21 cellular contexts compared by ENCODE assay signal in the genomic region with DNA sequence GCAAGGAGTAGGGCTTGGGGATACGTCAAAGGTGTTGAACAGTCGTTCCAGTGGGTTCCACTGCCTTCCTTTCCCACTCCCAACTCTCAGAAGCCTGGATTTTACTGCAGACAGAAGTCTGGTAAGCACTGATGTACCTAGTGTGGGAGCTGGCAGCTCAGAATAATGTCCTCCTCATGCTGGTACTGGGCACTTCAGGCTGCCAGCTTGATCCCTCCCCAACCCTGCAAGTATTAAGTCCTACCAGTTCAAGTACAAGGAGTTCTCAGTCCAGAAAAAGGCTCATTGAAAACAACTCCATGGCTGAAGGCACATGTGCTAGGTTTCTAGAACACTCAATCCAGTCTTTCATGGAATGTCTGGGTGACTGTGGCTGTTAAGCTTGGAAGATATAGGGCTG.
A peak's percentile ranks its signal among the peaks of the same experiment; 100 is the strongest.
DNase-seq lines count a peak whose midpoint lies in the region; TF ChIP-seq lines count a peak whose summit lies in the region.
"Had no signal": no experiment of that assay in that cellular context is flagged by ENCODE, and none has a peak within 500 bp of the region (broad histone marks: within the 10 kb centered on the region; RNA-seq: fewer than 3 reads in every experiment).

No MANE protein-coding gene starts in this region.

- in situ Hi-C loops in KBM-7 (cut with MboI; ENCODE audit: low pct_unique_long_range_greater_than_20kb, low sequenced_read_pairs): no loop called here

- intact Hi-C loops in ascending aorta (cut with DNase I) (no loop called here), esophagus muscularis mucosa (cut with DNase I) (no loop called here), tibial artery (cut with DNase I; ENCODE audit: low total_unique reads) (loop anchor here (5.0 kb wide), 1 partner anchor 1303 kb away; no protein-coding TSS in a partner anchor)

- no peak for TF ChIP-seq EP300 in esophagus muscularis mucosa (IDR thresholded peaks at IDR 0.05)

- H3K9me3 ChIP-seq in ascending aorta: no peaks in the 10 kb centered on the region
- H3K9me3 ChIP-seq in esophagus muscularis mucosa: no peaks in the 10 kb centered on the region
- H3K9me3 ChIP-seq in neutrophil: no peaks in the 10 kb centered on the region
- H3K9me3 ChIP-seq in tibial artery: no peaks in the 10 kb centered on the region
- H3K9me3 ChIP-seq in right atrium auricular region: no peaks in the 10 kb centered on the region
- H3K9me3 ChIP-seq: BE2C, BLaER1 had no signal

- WGBS in esophagus muscularis mucosa: 97% methylated on average over 2 of the region's 2 CpGs

- H3K27me3 ChIP-seq in ascending aorta (no peaks in the 10 kb centered on the region), esophagus muscularis mucosa (no peaks in the 10 kb centered on the region), neutrophil (no peaks in the 10 kb centered on the region), tibial artery (no peaks in the 10 kb centered on the region), right atrium auricular region (no peaks in the 10 kb centered on the region)
- H3K27me3 ChIP-seq: BE2C, BLaER1 had no signal

- TF ChIP-seq CTCF in ascending aorta (IDR thresholded peaks at IDR 0.05) (no peak), esophagus muscularis mucosa (IDR thresholded peaks at IDR 0.05) (no peak), neutrophil (IDR thresholded peaks at IDR 0.05) (no peak), tibial artery (IDR thresholded peaks at IDR 0.05) (no peak), right atrium auricular region (IDR thresholded peaks at IDR 0.05) (no peak)

- H3K36me3 ChIP-seq in ascending aorta (no peaks in the 10 kb centered on the region), esophagus muscularis mucosa (no peaks in the 10 kb centered on the region), neutrophil (no peaks in the 10 kb centered on the region), tibial artery (no peaks in the 10 kb centered on the region), right atrium auricular region (no peaks in the 10 kb centered on the region)
- H3K36me3 ChIP-seq: BE2C, BLaER1 had no signal

- no peak for DNase-seq in ascending aorta (ENCODE audit: low spot score in 2 of 2)
- DNase-seq in esophagus muscularis mucosa (ENCODE audit: extremely low spot score): peak; percentile 68
- no peak for DNase-seq in tibial artery
- no peak for DNase-seq in KBM-7
- DNase-seq in DMS79 treated with DMSO at 0.1 percent for 48 hours (lab: John Stamatoyannopoulos, UW): no peak
- DNase-seq in right atrium auricular region (ENCODE audit: low spot score): no peak
- DNase-seq in dedifferentiated amniotic fluid mesenchymal stem cell (ENCODE audit: extremely low spot score): no peak
- DNase-seq: 8988T; ACHN; BE2C; C1 segment of cervical spinal cord; CD4-positive, alpha-beta memory T cell; CD4-positive, CD25-positive, alpha-beta regulatory T cell; CD8-positive, alpha-beta memory T cell; COR-L47; DMS 273 treated with DMSO at 0.1 percent for 48 hours; DMS53; DMS79; GF-D8 had no signal

- H3K4me3 ChIP-seq in ascending aorta (no peak overlapping the region), esophagus muscularis mucosa (no peak overlapping the region), neutrophil (ENCODE audit: low read depth in 1 of 2, low read length in 1 of 2) (no peak overlapping the region), tibial artery (no peak overlapping the region), right atrium auricular region (no peak overlapping the region)
- H3K4me3 ChIP-seq: BLaER1 had no signal

- H3K27ac ChIP-seq in ascending aorta (peak overlapping the region; percentile 53 to 59), esophagus muscularis mucosa (replicated peaks in 1 of 4) (no peak overlapping the region), neutrophil (peak overlapping the region; percentile 89), tibial artery (peak overlapping the region; percentile 54 to 68), right atrium auricular region (no peak overlapping the region)
- H3K27ac ChIP-seq: BLaER1 had no signal

- H3K4me1 ChIP-seq in ascending aorta: peaks cover 0 to 9% of the 10 kb centered on the region in 2 donors
- H3K4me1 ChIP-seq in esophagus muscularis mucosa: peaks cover 0 to 6% (median 0%) of the 10 kb centered on the region in 4 donors
- H3K4me1 ChIP-seq in neutrophil (ENCODE audit: control insufficient read depth in 1 of 2, insufficient read depth in 1 of 2, low read depth in 1 of 2, low read length in 1 of 2): peaks cover 54 to 56% of the 10 kb centered on the region in 2 experiments
- H3K4me1 ChIP-seq in tibial artery: peaks cover 0 to 25% (median 19%) of the 10 kb centered on the region in 4 donors
- no peaks in the 10 kb centered on the region for H3K4me1 ChIP-seq in right atrium auricular region
- H3K4me1 ChIP-seq: BE2C had no signal

- no peak for TF ChIP-seq POLR2A in esophagus muscularis mucosa (IDR thresholded peaks at IDR 0.05; ENCODE audit: low read depth)

Comparison
In these comparisons a context has a peak if more than half of its experiments do, and no peak if none do; other contexts are left out.
1. H3K27ac ChIP-seq: peak in ascending aorta (2 of 2), neutrophil (single experiment) and tibial artery (2 of 2); none in esophagus muscularis mucosa (0 of 4) and right atrium auricular region (0 of 2).